20 cellular contexts compared by ENCODE assay signal in the genomic region with DNA sequence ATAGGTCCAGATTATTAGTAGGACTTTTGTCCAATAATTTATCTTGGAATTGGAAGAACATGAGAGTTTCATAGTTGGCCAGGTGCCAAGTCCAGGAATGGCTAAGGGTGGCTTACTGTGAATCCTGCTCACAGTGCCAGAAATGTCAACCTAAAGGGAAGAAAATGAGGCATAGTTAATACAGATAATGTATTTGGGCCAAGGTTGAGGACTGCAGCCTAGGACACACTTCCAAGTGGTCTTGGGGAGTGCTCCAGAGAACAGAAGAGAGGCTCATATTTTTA.
A peak's percentile ranks its signal among the peaks of the same experiment; 100 is the strongest.
DNase-seq lines count a peak whose midpoint lies in the region; ATAC-seq and TF ChIP-seq lines count a peak whose summit lies in the region.
"Had no signal": no experiment of that assay in that cellular context is flagged by ENCODE, and none has a peak within 500 bp of the region (broad histone marks: within the 10 kb centered on the region; RNA-seq: fewer than 3 reads in every experiment).

No MANE protein-coding gene starts in this region.

- H3K4me1 ChIP-seq in adipocyte (ENCODE audit: control insufficient read depth, insufficient read depth, low read length) (no peaks in the 10 kb centered on the region), uterus (peaks cover 0 to 5% of the 10 kb centered on the region in 2 donors)

- H3K27me3 ChIP-seq in adipocyte (replicated peaks; ENCODE audit: control insufficient read depth, insufficient read depth, low read length) (no peaks in the 10 kb centered on the region), uterus (no peaks in the 10 kb centered on the region)
- H3K27me3 ChIP-seq: transverse colon had no signal

- intact Hi-C loops in uterus (cut with DNase I; ENCODE audit: low total_unique reads), result no loop called here

- no peak overlapping the region for H3K9ac ChIP-seq in adipocyte (ENCODE audit: low read length)

- ATAC-seq in GM19455 (IDR thresholded peaks at IDR 0.05; ENCODE audit: unreplicated experiment), result no peak
- ATAC-seq: left cardiac atrium had no signal

- no peak for TF ChIP-seq POLR2A in uterus (IDR thresholded peaks at IDR 0.05)

- H3K36me3 Mint-ChIP-seq in HFFc6 (ENCODE audit: low read depth) (peaks cover 3% of the 10 kb centered on the region), nephron progenitor cell (ENCODE audit: low read depth) (peaks cover 27% of the 10 kb centered on the region)

- TF ChIP-seq CTCF in HFFc6 (IDR thresholded peaks at IDR 0.05) (no peak), nephron progenitor cell (IDR thresholded peaks at IDR 0.05) (no peak), uterus (IDR thresholded peaks at IDR 0.05) (no peak), foreskin fibroblast (IDR thresholded peaks at IDR 0.05; ENCODE audit: low read depth, low read length) (no peak)

- peak overlapping the region; percentile 64 for H3K4me3 Mint-ChIP-seq in HFFc6
- no peak overlapping the region for H3K4me3 Mint-ChIP-seq in nephron progenitor cell
- H3K4me3 Mint-ChIP-seq: activated B cell treated with CpG ODN at 0.5 μM for 24 hours; activated naive CD8-positive, alpha-beta T cell treated with anti-CD3 and anti-CD28 coated beads for 36 hours; memory B cell had no signal

- H3K36me3 ChIP-seq in adipocyte (ENCODE audit: control insufficient read depth, insufficient read depth, low read length, severe bottlenecking), result no peaks in the 10 kb centered on the region
- H3K36me3 ChIP-seq in uterus, result no peaks in the 10 kb centered on the region
- H3K36me3 ChIP-seq: transverse colon had no signal

- H3K4me1 Mint-ChIP-seq in HFFc6 (ENCODE audit: low read depth) (peaks cover 68% of the 10 kb centered on the region), nephron progenitor cell (no peaks in the 10 kb centered on the region)

- H3K4me3 ChIP-seq in adipocyte (ENCODE audit: low read length) (no peak overlapping the region), uterus (no peak overlapping the region), foreskin fibroblast (ENCODE audit: low read depth in 1 of 2, low read length in 2 of 2) (no peak overlapping the region)
- H3K4me3 ChIP-seq: transverse colon had no signal

- H3K27ac Mint-ChIP-seq in HFFc6, result peak overlapping the region; percentile 25; the same call in 1 of the 2 replicates
- H3K27ac Mint-ChIP-seq in nephron progenitor cell, result peak overlapping the region; percentile 86
- H3K27ac Mint-ChIP-seq: activated B cell treated with CpG ODN at 0.5 μM for 24 hours; activated naive CD8-positive, alpha-beta T cell treated with anti-CD3 and anti-CD28 coated beads for 36 hours; memory B cell had no signal

- no peak overlapping the region for H3K27ac ChIP-seq in uterus
- H3K27ac ChIP-seq: transverse colon had no signal

- no peaks in the 10 kb centered on the region for H3K27me3 Mint-ChIP-seq in HFFc6 (ENCODE audit: insufficient read depth)
- no peaks in the 10 kb centered on the region for H3K27me3 Mint-ChIP-seq in nephron progenitor cell (ENCODE audit: low read depth, poor library complexity)
- H3K27me3 Mint-ChIP-seq: activated B cell treated with CpG ODN at 0.5 μM for 24 hours; activated naive CD8-positive, alpha-beta T cell treated with anti-CD3 and anti-CD28 coated beads for 36 hours; memory B cell had no signal

- DNase-seq in NCI-H1092 treated with DMSO at 0.1 percent for 48 hours (lab: John Stamatoyannopoulos, UW) (peak; percentile 3), NCI-H1092 (lab: John Stamatoyannopoulos, UW) (no peak), HFFc6 (no peak), adipocyte (ENCODE audit: low read depth) (peak; percentile 10), nephron progenitor cell (no peak), uterus (no peak), foreskin fibroblast (no peak)
- DNase-seq: activated B cell treated with CpG ODN at 0.5 μM for 24 hours; activated naive CD8-positive, alpha-beta T cell treated with anti-CD3 and anti-CD28 coated beads for 36 hours; AML-193; cerebellar nuclear complex; EL; KBM-7; left cardiac atrium; NCI-H146; NCI-H774; stimulated activated CD8-positive, alpha-beta memory T cell treated with anti-CD3 and anti-CD28 coated beads, Interleukin-4, amount 100 ng/mL, for 48 hours; transverse colon had no signal

- H3K9me3 Mint-ChIP-seq in HFFc6 (no peaks in the 10 kb centered on the region), nephron progenitor cell (peaks cover 21% of the 10 kb centered on the region)

- H3K9me3 ChIP-seq in adipocyte (ENCODE audit: control insufficient read depth, low read length) (no peaks in the 10 kb centered on the region), uterus (peaks cover 0 to 9% of the 10 kb centered on the region in 2 donors)

Comparison
In these comparisons a context has a peak if more than half of its experiments do, and no peak if none do; other contexts are left out.
1. DNase-seq: peak in NCI-H1092 treated with DMSO at 0.1 percent for 48 hours (single experiment) and adipocyte (single experiment); none in NCI-H1092 (single experiment), HFFc6 (single experiment), nephron progenitor cell (single experiment), uterus (0 of 2) and foreskin fibroblast (0 of 2).